1 cellular context compared by ENCODE assay signal in the genomic region with DNA sequence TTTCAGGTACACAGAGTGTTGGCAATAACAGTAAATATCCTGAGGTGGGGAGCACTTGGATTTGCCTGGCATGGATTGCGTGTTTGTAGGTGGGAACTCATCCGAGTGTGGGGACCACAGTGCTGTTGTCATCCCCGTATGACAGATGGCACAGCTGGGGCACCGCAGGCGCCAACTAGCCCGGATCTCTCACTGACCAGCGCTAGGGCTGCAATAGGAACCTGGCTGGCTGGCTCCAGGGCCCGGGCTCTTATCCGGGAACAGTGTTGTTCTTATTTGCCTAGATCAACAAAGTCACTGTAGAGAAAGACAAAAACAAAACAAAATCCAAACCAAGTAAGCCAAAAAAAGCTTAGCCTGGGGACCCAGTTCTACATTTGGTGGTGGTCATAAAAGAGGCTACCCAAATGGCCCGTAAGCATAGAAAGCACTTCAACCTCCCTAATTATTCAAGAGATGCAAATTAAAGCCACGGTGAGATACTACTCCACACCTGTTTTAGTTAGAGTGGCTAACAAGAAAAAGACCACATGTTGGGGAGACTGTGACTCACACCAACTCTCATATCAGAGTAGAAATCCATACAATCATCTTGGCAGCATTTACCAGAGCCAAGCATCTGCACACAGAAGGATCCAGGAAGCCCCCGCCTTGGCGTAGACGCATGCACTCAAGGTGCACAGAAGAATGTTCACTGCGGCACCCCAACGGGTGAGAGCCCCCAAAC.
TF ChIP-seq lines count a peak whose summit lies in the region.

No MANE protein-coding gene starts in this region.

TF ChIP-seq in GM12878, 131 proteins besides CTCF, POLR2A, EP300 and RAD21:
- TF ChIP-seq, protein P1, sequence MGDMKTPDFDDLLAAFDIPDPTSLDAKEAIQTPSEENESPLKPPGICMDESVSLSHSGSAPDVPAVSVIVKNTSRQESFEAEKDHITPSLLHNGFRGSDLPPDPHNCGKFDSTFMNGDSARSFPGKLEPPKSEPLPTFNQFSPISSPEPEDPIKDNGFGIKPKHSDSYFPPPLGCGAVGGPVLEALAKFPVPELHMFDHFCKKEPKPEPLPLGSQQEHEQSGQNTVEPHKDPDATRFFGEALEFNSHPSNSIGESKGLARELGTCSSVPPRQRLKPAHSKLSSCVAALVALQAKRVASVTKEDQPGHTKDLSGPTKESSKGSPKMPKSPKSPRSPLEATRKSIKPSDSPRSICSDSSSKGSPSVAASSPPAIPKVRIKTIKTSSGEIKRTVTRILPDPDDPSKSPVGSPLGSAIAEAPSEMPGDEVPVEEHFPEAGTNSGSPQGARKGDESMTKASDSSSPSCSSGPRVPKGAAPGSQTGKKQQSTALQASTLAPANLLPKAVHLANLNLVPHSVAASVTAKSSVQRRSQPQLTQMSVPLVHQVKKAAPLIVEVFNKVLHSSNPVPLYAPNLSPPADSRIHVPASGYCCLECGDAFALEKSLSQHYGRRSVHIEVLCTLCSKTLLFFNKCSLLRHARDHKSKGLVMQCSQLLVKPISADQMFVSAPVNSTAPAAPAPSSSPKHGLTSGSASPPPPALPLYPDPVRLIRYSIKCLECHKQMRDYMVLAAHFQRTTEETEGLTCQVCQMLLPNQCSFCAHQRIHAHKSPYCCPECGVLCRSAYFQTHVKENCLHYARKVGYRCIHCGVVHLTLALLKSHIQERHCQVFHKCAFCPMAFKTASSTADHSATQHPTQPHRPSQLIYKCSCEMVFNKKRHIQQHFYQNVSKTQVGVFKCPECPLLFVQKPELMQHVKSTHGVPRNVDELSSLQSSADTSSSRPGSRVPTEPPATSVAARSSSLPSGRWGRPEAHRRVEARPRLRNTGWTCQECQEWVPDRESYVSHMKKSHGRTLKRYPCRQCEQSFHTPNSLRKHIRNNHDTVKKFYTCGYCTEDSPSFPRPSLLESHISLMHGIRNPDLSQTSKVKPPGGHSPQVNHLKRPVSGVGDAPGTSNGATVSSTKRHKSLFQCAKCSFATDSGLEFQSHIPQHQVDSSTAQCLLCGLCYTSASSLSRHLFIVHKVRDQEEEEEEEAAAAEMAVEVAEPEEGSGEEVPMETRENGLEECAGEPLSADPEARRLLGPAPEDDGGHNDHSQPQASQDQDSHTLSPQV (IDR thresholded peaks at IDR 0.05): no peak
- TF ChIP-seq, protein P2, sequence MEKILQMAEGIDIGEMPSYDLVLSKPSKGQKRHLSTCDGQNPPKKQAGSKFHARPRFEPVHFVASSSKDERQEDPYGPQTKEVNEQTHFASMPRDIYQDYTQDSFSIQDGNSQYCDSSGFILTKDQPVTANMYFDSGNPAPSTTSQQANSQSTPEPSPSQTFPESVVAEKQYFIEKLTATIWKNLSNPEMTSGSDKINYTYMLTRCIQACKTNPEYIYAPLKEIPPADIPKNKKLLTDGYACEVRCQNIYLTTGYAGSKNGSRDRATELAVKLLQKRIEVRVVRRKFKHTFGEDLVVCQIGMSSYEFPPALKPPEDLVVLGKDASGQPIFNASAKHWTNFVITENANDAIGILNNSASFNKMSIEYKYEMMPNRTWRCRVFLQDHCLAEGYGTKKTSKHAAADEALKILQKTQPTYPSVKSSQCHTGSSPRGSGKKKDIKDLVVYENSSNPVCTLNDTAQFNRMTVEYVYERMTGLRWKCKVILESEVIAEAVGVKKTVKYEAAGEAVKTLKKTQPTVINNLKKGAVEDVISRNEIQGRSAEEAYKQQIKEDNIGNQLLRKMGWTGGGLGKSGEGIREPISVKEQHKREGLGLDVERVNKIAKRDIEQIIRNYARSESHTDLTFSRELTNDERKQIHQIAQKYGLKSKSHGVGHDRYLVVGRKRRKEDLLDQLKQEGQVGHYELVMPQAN (conservative IDR thresholded peaks at IDR 0.05): no peak
- TF ChIP-seq HDAC2 (IDR thresholded peaks at IDR 0.05): no peak
- TF ChIP-seq MTA3 (IDR thresholded peaks at IDR 0.05; ENCODE audit: borderline replicate concordance, low read length): no peak
- TF ChIP-seq CHD1 (IDR thresholded peaks at IDR 0.05; ENCODE audit: low read depth, low read length): no peak
- TF ChIP-seq ZZZ3 (IDR thresholded peaks at IDR 0.05; ENCODE audit: control insufficient read depth, insufficient read length, low read depth): no peak
- TF ChIP-seq PAX8 (IDR thresholded peaks at IDR 0.05): no peak
- no peak for TF ChIP-seq SIX5 (IDR thresholded peaks at IDR 0.05; ENCODE audit: low read depth, low read length, severe bottlenecking)
- TF ChIP-seq GATAD2B (conservative IDR thresholded peaks at IDR 0.05; ENCODE audit: low read depth): no peak
- TF ChIP-seq RUNX3 (IDR thresholded peaks at IDR 0.05; ENCODE audit: low read length): no peak
- TF ChIP-seq, protein P3, sequence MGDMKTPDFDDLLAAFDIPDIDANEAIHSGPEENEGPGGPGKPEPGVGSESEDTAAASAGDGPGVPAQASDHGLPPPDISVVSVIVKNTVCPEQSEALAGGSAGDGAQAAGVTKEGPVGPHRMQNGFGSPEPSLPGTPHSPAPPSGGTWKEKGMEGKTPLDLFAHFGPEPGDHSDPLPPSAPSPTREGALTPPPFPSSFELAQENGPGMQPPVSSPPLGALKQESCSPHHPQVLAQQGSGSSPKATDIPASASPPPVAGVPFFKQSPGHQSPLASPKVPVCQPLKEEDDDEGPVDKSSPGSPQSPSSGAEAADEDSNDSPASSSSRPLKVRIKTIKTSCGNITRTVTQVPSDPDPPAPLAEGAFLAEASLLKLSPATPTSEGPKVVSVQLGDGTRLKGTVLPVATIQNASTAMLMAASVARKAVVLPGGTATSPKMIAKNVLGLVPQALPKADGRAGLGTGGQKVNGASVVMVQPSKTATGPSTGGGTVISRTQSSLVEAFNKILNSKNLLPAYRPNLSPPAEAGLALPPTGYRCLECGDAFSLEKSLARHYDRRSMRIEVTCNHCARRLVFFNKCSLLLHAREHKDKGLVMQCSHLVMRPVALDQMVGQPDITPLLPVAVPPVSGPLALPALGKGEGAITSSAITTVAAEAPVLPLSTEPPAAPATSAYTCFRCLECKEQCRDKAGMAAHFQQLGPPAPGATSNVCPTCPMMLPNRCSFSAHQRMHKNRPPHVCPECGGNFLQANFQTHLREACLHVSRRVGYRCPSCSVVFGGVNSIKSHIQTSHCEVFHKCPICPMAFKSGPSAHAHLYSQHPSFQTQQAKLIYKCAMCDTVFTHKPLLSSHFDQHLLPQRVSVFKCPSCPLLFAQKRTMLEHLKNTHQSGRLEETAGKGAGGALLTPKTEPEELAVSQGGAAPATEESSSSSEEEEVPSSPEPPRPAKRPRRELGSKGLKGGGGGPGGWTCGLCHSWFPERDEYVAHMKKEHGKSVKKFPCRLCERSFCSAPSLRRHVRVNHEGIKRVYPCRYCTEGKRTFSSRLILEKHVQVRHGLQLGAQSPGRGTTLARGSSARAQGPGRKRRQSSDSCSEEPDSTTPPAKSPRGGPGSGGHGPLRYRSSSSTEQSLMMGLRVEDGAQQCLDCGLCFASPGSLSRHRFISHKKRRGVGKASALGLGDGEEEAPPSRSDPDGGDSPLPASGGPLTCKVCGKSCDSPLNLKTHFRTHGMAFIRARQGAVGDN (IDR thresholded peaks at IDR 0.05): no peak
- TF ChIP-seq, protein P4, sequence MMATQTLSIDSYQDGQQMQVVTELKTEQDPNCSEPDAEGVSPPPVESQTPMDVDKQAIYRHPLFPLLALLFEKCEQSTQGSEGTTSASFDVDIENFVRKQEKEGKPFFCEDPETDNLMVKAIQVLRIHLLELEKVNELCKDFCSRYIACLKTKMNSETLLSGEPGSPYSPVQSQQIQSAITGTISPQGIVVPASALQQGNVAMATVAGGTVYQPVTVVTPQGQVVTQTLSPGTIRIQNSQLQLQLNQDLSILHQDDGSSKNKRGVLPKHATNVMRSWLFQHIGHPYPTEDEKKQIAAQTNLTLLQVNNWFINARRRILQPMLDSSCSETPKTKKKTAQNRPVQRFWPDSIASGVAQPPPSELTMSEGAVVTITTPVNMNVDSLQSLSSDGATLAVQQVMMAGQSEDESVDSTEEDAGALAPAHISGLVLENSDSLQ (IDR thresholded peaks at IDR 0.05): no peak
